In genomic region chr5:32329395-32329834, GRCh38 we compare ENCODE assay signal across 8 cellular contexts.
DNase-seq lines count a peak whose midpoint lies in the region; TF ChIP-seq lines count a peak whose summit lies in the region.

No MANE protein-coding gene starts in this region.

- POLR2A ChIA-PET in HEK293T (lab: Yijun Ruan, JAX) = no interaction called here

- no peaks in the 10 kb centered on the region for H3K9me3 ChIP-seq in WERI-Rb-1 (ENCODE audit: severe bottlenecking)

- H3K4me3 ChIP-seq in WERI-Rb-1 (ENCODE audit: low read depth, low read length) = no peak overlapping the region

- DNase-seq in NCI-H1436 (lab: John Stamatoyannopoulos, UW) = peak; percentile 27
- DNase-seq in NCI-H1436 treated with DMSO at 0.1 percent for 48 hours (lab: John Stamatoyannopoulos, UW) = no peak
- peak; percentile 77 for DNase-seq in HEK293T (ENCODE audit: extremely low spot score)
- peak; percentile 13 for DNase-seq in NCI-H1092 (lab: John Stamatoyannopoulos, UW)
- DNase-seq in WERI-Rb-1 = peak; percentile 82
- DNase-seq in caudate nucleus (lab: John Stamatoyannopoulos, UW) = peak in 49 of 61 donors; percentile 6 to 75 (median 27)
- peak; percentile 76 for DNase-seq in kidney tubule cell (ENCODE audit: low spot score)
- DNase-seq in stimulated activated CD4-positive, alpha-beta T cell treated with anti-CD3 and anti-CD28 coated beads, TNF-alpha, amount 100 ng/mL, for 1 hour (ENCODE audit: low read depth in 3 of 3, low spot score in 1 of 3) = peak in 2 of 3 donors; percentile 24 to 27

- H3K27ac ChIP-seq in WERI-Rb-1 (peak overlapping the region; percentile 55), caudate nucleus (ENCODE audit: low read depth, low read length) (no peak overlapping the region)

- H3K27me3 ChIP-seq in WERI-Rb-1 (ENCODE audit: insufficient read depth, low read depth, severe bottlenecking) = no peaks in the 10 kb centered on the region

- TF ChIP-seq CTCF in WERI-Rb-1 (IDR thresholded peaks at IDR 0.05; ENCODE audit: low read depth, low read length) = peak; percentile 88

- CTCF ChIA-PET in HEK293T (lab: Yijun Ruan, JAX) = interaction anchor here (0.6 to 3.4 kb wide), 13 partner anchors 10 to 505 kb away, joined by 3 to 29 read pairs (median 4); no protein-coding TSS in a partner anchor

- H3K36me3 ChIP-seq in WERI-Rb-1 = no peaks in the 10 kb centered on the region

TF ChIP-seq in HEK293T, 16 proteins besides CTCF, POLR2A, EP300 and RAD21:
- TF ChIP-seq ELF4 (IDR thresholded peaks at IDR 0.05) = no peak
- no peak for TF ChIP-seq FOXK2 (IDR thresholded peaks at IDR 0.05)
- TF ChIP-seq FOXM1 (IDR thresholded peaks at IDR 0.05; ENCODE audit: borderline replicate concordance) = no peak
- TF ChIP-seq PKNOX1 (IDR thresholded peaks at IDR 0.05) = no peak
- TF ChIP-seq BHLHE40 (IDR thresholded peaks at IDR 0.05; ENCODE audit: borderline replicate concordance) = no peak
- TF ChIP-seq SP1 (IDR thresholded peaks at IDR 0.05) = no peak
- no peak for TF ChIP-seq TARDBP (IDR thresholded peaks at IDR 0.05)
- no peak for TF ChIP-seq FOXA1 (IDR thresholded peaks at IDR 0.05)
- TF ChIP-seq SUZ12 (IDR thresholded peaks at IDR 0.05) = no peak
- no peak for TF ChIP-seq HDGF (IDR thresholded peaks at IDR 0.05; ENCODE audit: borderline replicate concordance)
- TF ChIP-seq NFRKB (IDR thresholded peaks at IDR 0.05) = no peak
- TF ChIP-seq LEF1 (IDR thresholded peaks at IDR 0.05; ENCODE audit: borderline replicate concordance) = no peak
- no peak for TF ChIP-seq ARNT (IDR thresholded peaks at IDR 0.05)
- TF ChIP-seq L3MBTL2 (conservative IDR thresholded peaks at IDR 0.05) = no peak
- no peak for TF ChIP-seq CTBP1 (IDR thresholded peaks at IDR 0.05; ENCODE audit: borderline replicate concordance)
- TF ChIP-seq ZNF384 (IDR thresholded peaks at IDR 0.05) = no peak
